In the genomic region with DNA sequence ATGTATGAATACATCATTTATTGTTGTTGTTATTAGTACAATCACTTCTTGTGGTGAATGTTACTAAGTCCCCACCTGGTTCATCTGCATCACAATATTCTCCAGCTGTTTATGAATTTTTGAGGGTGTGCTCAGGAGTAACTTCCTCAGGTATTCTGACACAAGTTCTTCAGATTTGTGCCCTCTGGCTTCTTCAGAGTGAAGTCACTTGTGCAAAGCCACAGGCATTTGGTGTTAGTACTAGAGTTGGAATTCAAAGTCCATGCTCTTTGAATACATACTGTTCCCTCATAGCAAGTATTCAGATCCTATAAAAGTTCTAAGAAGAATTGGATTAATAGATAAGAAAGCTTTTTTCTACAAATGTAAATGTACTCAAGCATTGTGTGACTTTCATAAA, we compare ENCODE assay signal across 14 cellular contexts.
"Had no signal": no experiment of that assay in that cellular context is flagged by ENCODE, and none has a peak within 500 bp of the region (broad histone marks: within the 10 kb centered on the region; RNA-seq: fewer than 3 reads in every experiment).

No MANE protein-coding gene starts in this region.

- H3K36me3 ChIP-seq: esophagus squamous epithelium, heart right ventricle, pancreas, tibial nerve had no signal

- DNase-seq: activated CD4-positive, alpha-beta T cell treated with anti-CD3 and anti-CD28 coated beads for 48 hours; activated CD8-positive, alpha-beta T cell treated with anti-CD3 and anti-CD28 coated beads, Interleukin-2, amount 10 ng/mL, durations not matched to agents 7 days and 5 days; activated naive CD4-positive, alpha-beta T cell treated with Interleukin-2 at 50 U/mL for 16 hours; activated naive CD8-positive, alpha-beta T cell treated with anti-CD3 and anti-CD28 coated beads, Interleukin-2, amount 50 U/mL, for 24 hours; body of pancreas; esophagus squamous epithelium; heart right ventricle; kidney; pancreas; retina had no signal

- FAIRE-seq: frontal cortex, pancreas had no signal

- H3K27me3 ChIP-seq: body of pancreas, esophagus squamous epithelium, heart right ventricle, pancreas, tibial nerve had no signal

- H3K4me3 ChIP-seq: body of pancreas, esophagus squamous epithelium, heart right ventricle, pancreas, skin epidermis, tibial nerve had no signal

- H3K27ac ChIP-seq: body of pancreas, esophagus squamous epithelium, heart right ventricle, pancreas, tibial nerve had no signal

- H3K9me3 ChIP-seq: body of pancreas, esophagus squamous epithelium, heart right ventricle, pancreas, tibial nerve had no signal

- ATAC-seq: activated CD8-positive, alpha-beta T cell treated with anti-CD3 and anti-CD28 coated beads, Interleukin-2, amount 10 ng/mL, durations not matched to agents 7 days and 5 days; activated naive CD8-positive, alpha-beta T cell treated with anti-CD3 and anti-CD28 coated beads, Interleukin-2, amount 50 U/mL, for 24 hours; body of pancreas; heart right ventricle; pancreas; stimulated activated effector memory CD8-positive, alpha-beta T cell treated with anti-CD3 and anti-CD28 coated beads, Interleukin-12 subunit alpha, Interleukin-12 subunit beta, amount 100 ng/mL, for 72 hours had no signal

- H3K4me1 ChIP-seq: body of pancreas, esophagus squamous epithelium, pancreas, tibial nerve had no signal
